ENCODE assay signal across 8 cellular contexts in genomic region chr6:42782689-42783176, GRCh38. TPM values are rescaled to one million over a fixed set of nuclear protein-coding genes. Genes with fewer than 3 reads are reported as not detected.
DNase-seq lines count a peak whose midpoint lies in the region; ATAC-seq and TF ChIP-seq lines count a peak whose summit lies in the region.

No MANE protein-coding gene starts in this region.

- peak overlapping the region; percentile 100 for H3K4me3 Mint-ChIP-seq in CD4-positive, alpha-beta T cell
- peak overlapping the region; percentile 95 for H3K4me3 Mint-ChIP-seq in type B pancreatic cell

- peaks cover 32% of the 10 kb centered on the region for H3K36me3 Mint-ChIP-seq in CD4-positive, alpha-beta T cell (ENCODE audit: low read depth)
- peaks cover 12% of the 10 kb centered on the region for H3K36me3 Mint-ChIP-seq in type B pancreatic cell

- no peak overlapping the region for H3K27ac Mint-ChIP-seq in CD4-positive, alpha-beta T cell
- peak overlapping the region; percentile 99 for H3K27ac Mint-ChIP-seq in type B pancreatic cell

- POLR2A ChIA-PET in CD4-positive, alpha-beta T cell (lab: Charles Lee): interaction anchor here (0.6 to 22.3 kb wide), 36 partner anchors 8 to 1464 kb away, joined by 3 to 1427 read pairs (median 6); partner anchors contain the start of genes CNPY3, HSP90AB1, PEX6 and PPP2R5D

- H3K27me3 Mint-ChIP-seq in CD4-positive, alpha-beta T cell: no peaks in the 10 kb centered on the region
- no peaks in the 10 kb centered on the region for H3K27me3 Mint-ChIP-seq in type B pancreatic cell

- peaks cover 3 to 30% of the 10 kb centered on the region in 2 donors for H3K4me1 ChIP-seq in adrenal gland (replicated peaks in 1 of 2)

- ATAC-seq in CD4-positive, alpha-beta T cell (ENCODE audit: poor library complexity): peak; percentile 60
- ATAC-seq in GM21576 (IDR thresholded peaks at IDR 0.05; ENCODE audit: unreplicated experiment) (peak; percentile 10), left cardiac atrium (peak; percentile 72 to 85)

- no peaks in the 10 kb centered on the region for H3K9me3 ChIP-seq in CD4-positive, alpha-beta T cell (ENCODE audit: control insufficient read depth, low read length)
- H3K9me3 ChIP-seq in adrenal gland (replicated peaks in 1 of 3): no peaks in the 10 kb centered on the region

- peaks cover 30% of the 10 kb centered on the region for H3K4me1 Mint-ChIP-seq in CD4-positive, alpha-beta T cell (ENCODE audit: low read depth)
- H3K4me1 Mint-ChIP-seq in type B pancreatic cell (ENCODE audit: unreplicated experiment): peaks cover 24% of the 10 kb centered on the region

- no peak for TF ChIP-seq CTCF in CD4-positive, alpha-beta T cell (IDR thresholded peaks at IDR 0.05)
- TF ChIP-seq CTCF in adrenal gland (IDR thresholded peaks at IDR 0.05) (no peak), type B pancreatic cell (conservative IDR thresholded peaks at IDR 0.05) (no peak)

- 1% methylated on average over 13 to 50 of the region's 51 CpGs for WGBS in adrenal gland, 4 donors

- CTCF ChIA-PET in CD4-positive, alpha-beta T cell (lab: Charles Lee): interaction anchor here (2.1 to 3.1 kb wide), 2 partner anchors 11 to 56 kb away, joined by 7 to 11 read pairs; no protein-coding TSS in a partner anchor

- no peaks in the 10 kb centered on the region for H3K36me3 ChIP-seq in adrenal gland (replicated peaks in 1 of 2)

- intact Hi-C loops in CD4-positive, alpha-beta T cell (cut with DNase I, micrococcal nuclease): loop anchor here (1.0 to 10.0 kb wide), 4 partner anchors 11 to 392 kb away; partner anchors contain the start of genes TBCC (in 2 of the 2), RPL7L1 (in 1 of the 2) and SRF (in 1 of the 2)
- intact Hi-C loops in adrenal gland (cut with DNase I) (no loop called here), left cardiac atrium (cut with DNase I) (loop anchor here in 1 of 2 donors (1.0 kb wide), 1 partner anchor 35 kb away; no protein-coding TSS in a partner anchor), posterior cingulate gyrus (cut with DNase I) (loop anchor here (1.0 to 10.0 kb wide), 3 partner anchors 36 to 112 kb away; partner anchors contain the start of genes PRPH2 and TBCC)

- peak overlapping the region; percentile 100 for H3K27ac ChIP-seq in CD4-positive, alpha-beta T cell (ENCODE audit: low read depth, low read length)
- H3K27ac ChIP-seq in adrenal gland: peak overlapping the region; percentile 69 to 100 (median 99)

- DNase-seq in CD4-positive, alpha-beta T cell: peak; percentile 69 to 80 (median 74)
- DNase-seq in NCI-H1105 (lab: John Stamatoyannopoulos, UW) (peak; percentile 74), T-helper 1 cell (peak; percentile 50 to 76 (median 71)), adrenal gland (peak; percentile 79 to 89 (median 83)), left cardiac atrium (peak; percentile 84), posterior cingulate gyrus (peak; percentile 65 to 96 (median 78)), type B pancreatic cell (ENCODE audit: extremely low spot score, unreplicated experiment) (peak; percentile 88)

- peak overlapping the region; percentile 53 to 80 (median 68) for H3K4me3 ChIP-seq in adrenal gland

- H3K27me3 ChIP-seq in CD4-positive, alpha-beta T cell (ENCODE audit: control insufficient read depth, insufficient read depth, low read length): no peaks in the 10 kb centered on the region
- no peaks in the 10 kb centered on the region for H3K27me3 ChIP-seq in adrenal gland

- TF ChIP-seq POLR2A in adrenal gland (IDR thresholded peaks at IDR 0.05): peak; percentile 83 to 87

- H3K9me3 Mint-ChIP-seq in CD4-positive, alpha-beta T cell: no peaks in the 10 kb centered on the region
- no peaks in the 10 kb centered on the region for H3K9me3 Mint-ChIP-seq in type B pancreatic cell

RNA-seq across cellular contexts. Expression of gene BICRAL, which starts 0.9 kb away (rescaled TPM):
- total RNA-seq in CD4-positive, alpha-beta T cell: 10 to 100 TPM; 15.0 to 15.8 TPM
- total RNA-seq in adrenal gland (10 to 100 TPM in 4 of 8 donors, 1 to 10 TPM in 4; 7.6 to 16.1 (median 10.6) TPM), left cardiac atrium (10 to 100 TPM; 10.0 to 10.7 TPM), type B pancreatic cell (ENCODE audit: low replicate concordance) (9.1 and 9.3 TPM in 2 replicates)
- 1 to 10 TPM; 2.8 to 8.7 (median 4.1) TPM for polyA plus RNA-seq in adrenal gland

RNA-seq across cellular contexts. Expression of gene TBCC, which starts 36.8 kb away (rescaled TPM):
- total RNA-seq in CD4-positive, alpha-beta T cell: 10 to 100 TPM; 67.3 to 68.3 TPM
- total RNA-seq in adrenal gland: 10 to 100 TPM; 19.5 to 44.8 (median 28.0) TPM
- polyA plus RNA-seq in adrenal gland: 10 to 100 TPM; 15.7 to 33.1 (median 29.9) TPM
- 10 to 100 TPM; 12.2 to 13.0 TPM for total RNA-seq in left cardiac atrium
- total RNA-seq in type B pancreatic cell (ENCODE audit: low replicate concordance): 29.3 and 34.8 TPM in 2 replicates

Comparison
In these comparisons a context has a peak if more than half of its experiments do, and no peak if none do; other contexts are left out.
1. Peak in every context shown above with its lines: DNase-seq, ATAC-seq, H3K4me3 ChIP-seq and H3K27ac ChIP-seq.
2. ATAC-seq: peak in every context shown above with its lines; median percentile 78 in left cardiac atrium; 60 in CD4-positive, alpha-beta T cell; 10 in GM21576.
3. intact Hi-C loops: an anchor here in CD4-positive, alpha-beta T cell (1.0 to 10.0 kb wide) and posterior cingulate gyrus (1.0 to 10.0 kb wide); none called in adrenal gland.